In genomic region chr5:5675511-5675910, GRCh38 we compare ENCODE assay signal across 1 cellular context.
TF ChIP-seq lines count a peak whose summit lies in the region.

No MANE protein-coding gene starts in this region.

TF ChIP-seq in SK-N-SH treated with all-trans-retinoic acid at 6 μM for 48 hours, 23 proteins besides CTCF, POLR2A, EP300 and RAD21 (continued from another document):
- no peak for TF ChIP-seq POU6F1 (CRISPR knock-in tag; IDR thresholded peaks at IDR 0.05; ENCODE audit: borderline replicate concordance, low read depth)
